In genomic region chr6:137271245-137272183, GRCh38 we compare ENCODE assay signal across 8 cellular contexts. TPM values are rescaled to one million over a fixed set of nuclear protein-coding genes. Genes with fewer than 3 reads are reported as not detected.
DNase-seq lines count a peak whose midpoint lies in the region; ATAC-seq and TF ChIP-seq lines count a peak whose summit lies in the region.

No MANE protein-coding gene starts in this region.

- H3K4me3 ChIP-seq in dorsolateral prefrontal cortex (no peak overlapping the region), mesendoderm (ENCODE audit: low read length) (no peak overlapping the region)

- H3K23ac ChIP-seq in mesendoderm (ENCODE audit: low read length) = no peak overlapping the region

- no peaks in the 10 kb centered on the region for H3K4me1 ChIP-seq in mesendoderm (ENCODE audit: control insufficient read depth, low read depth, low read length)

- no peaks in the 10 kb centered on the region for H3K79me2 ChIP-seq in mesendoderm (ENCODE audit: control insufficient read depth, insufficient read depth, low read length)

- no peak overlapping the region for H3K4ac ChIP-seq in mesendoderm (ENCODE audit: low read depth, low read length)

- no peaks in the 10 kb centered on the region for H3K27me3 Mint-ChIP-seq in activated T-cell treated with anti-CD3 and anti-CD28 coated beads, Interleukin-2, amount 50 U/mL, for 4 hours (ENCODE audit: low read depth)

- intact Hi-C loops in dorsolateral prefrontal cortex (cut with DNase I) = loop anchor here (1.0 to 5.0 kb wide), 4 partner anchors 144 to 370 kb away; no protein-coding TSS in a partner anchor

- H2BK120ac ChIP-seq in mesendoderm (ENCODE audit: low read depth, low read length) = no peak overlapping the region

- no peak overlapping the region for H3K4me3 Mint-ChIP-seq in activated T-cell treated with anti-CD3 and anti-CD28 coated beads, Interleukin-2, amount 50 U/mL, for 4 hours

- no peaks in the 10 kb centered on the region for H3K79me1 ChIP-seq in mesendoderm (ENCODE audit: low read length)

- no peaks in the 10 kb centered on the region for H3K36me3 ChIP-seq in mesendoderm (ENCODE audit: control insufficient read depth, insufficient read depth, low read length)

- H3K4me1 Mint-ChIP-seq in activated T-cell treated with anti-CD3 and anti-CD28 coated beads, Interleukin-2, amount 50 U/mL, for 4 hours (ENCODE audit: low read depth) = peaks cover 12% of the 10 kb centered on the region

- DNase-seq in NCI-H510A treated with DMSO at 0.1 percent for 48 hours (lab: John Stamatoyannopoulos, UW) (peak; percentile 35), NCI-H510A (lab: John Stamatoyannopoulos, UW) (no peak), OCI-M1 (lab: John Stamatoyannopoulos, UW) (peak; percentile 80), dorsolateral prefrontal cortex (no peak), mesendoderm (peak; percentile 72)
- DNase-seq in activated T-cell treated with anti-CD3 and anti-CD28 coated beads, Interleukin-2, amount 50 U/mL, for 4 hours = no peak

- no peak overlapping the region for H2AK5ac ChIP-seq in mesendoderm (ENCODE audit: low read length)

- TF ChIP-seq CTCF in dorsolateral prefrontal cortex (IDR thresholded peaks at IDR 0.05 in 54 of 56, conservative IDR thresholded peaks at IDR 0.05 in 2 of 56; ENCODE audit: low read depth in 1 of 56, partially characterized antibody in 56 of 56) = peak; percentile 71 to 97 (median 89)

- ATAC-seq in HG03442 (IDR thresholded peaks at IDR 0.05; ENCODE audit: unreplicated experiment) = peak; percentile 60
- no peak for ATAC-seq in GM18873 (IDR thresholded peaks at IDR 0.05; ENCODE audit: low FRiP score, unreplicated experiment)
- ATAC-seq in activated T-cell treated with anti-CD3 and anti-CD28 coated beads, Interleukin-2, amount 50 U/mL, for 4 hours = no peak

- no peaks in the 10 kb centered on the region for H3K9me3 Mint-ChIP-seq in activated T-cell treated with anti-CD3 and anti-CD28 coated beads, Interleukin-2, amount 50 U/mL, for 4 hours

- no peak overlapping the region for H3K4me2 ChIP-seq in mesendoderm (ENCODE audit: low read length)

- H3K56ac ChIP-seq in mesendoderm (ENCODE audit: low read length) = no peak overlapping the region

- H2BK5ac ChIP-seq in mesendoderm (ENCODE audit: low read length) = no peak overlapping the region

- no peak overlapping the region for H3K18ac ChIP-seq in mesendoderm (ENCODE audit: low read length)

- no peak overlapping the region for H3K9ac ChIP-seq in mesendoderm (ENCODE audit: low read length)

- no peak overlapping the region for H3K27ac ChIP-seq in dorsolateral prefrontal cortex
- no peak overlapping the region for H3K27ac ChIP-seq in mesendoderm (ENCODE audit: low read depth, low read length)

- no peak overlapping the region for H2BK15ac ChIP-seq in mesendoderm (replicated peaks; ENCODE audit: low read depth)

- H3K27me3 ChIP-seq in dorsolateral prefrontal cortex = peaks cover 0 to 4% (median 0%) of the 10 kb centered on the region in 45 donors
- H3K27me3 ChIP-seq in mesendoderm (ENCODE audit: insufficient read depth, low read length, poor library complexity) = no peaks in the 10 kb centered on the region

- no peak overlapping the region for H4K8ac ChIP-seq in mesendoderm (ENCODE audit: low read depth, low read length)

- WGBS in mesendoderm (ENCODE audit: extremely low coverage, insufficient coverage, low lambda C conversion rate) = no CpG with 5 or more reads among the region's 5 CpGs

- H3K36me3 Mint-ChIP-seq in activated T-cell treated with anti-CD3 and anti-CD28 coated beads, Interleukin-2, amount 50 U/mL, for 4 hours (ENCODE audit: insufficient read depth) = no peaks in the 10 kb centered on the region

- H4K5ac ChIP-seq in mesendoderm (ENCODE audit: low read length) = no peak overlapping the region

RNA-seq across cellular contexts. Expression of gene IFNGR1, which starts 52.3 kb away (rescaled TPM):
- total RNA-seq in dorsolateral prefrontal cortex = 10 to 100 TPM; 27.5 to 68.4 (median 46.0) TPM
- polyA plus RNA-seq in mesendoderm (2013, experiment 1 of 2) = 18.6 TPM
- 19.6 TPM for polyA plus RNA-seq in mesendoderm (2013, experiment 2 of 2)
- total RNA-seq in activated T-cell treated with anti-CD3 and anti-CD28 coated beads, Interleukin-2, amount 50 U/mL, for 4 hours = 10 to 100 TPM in 2 of 3 donors, 1 to 10 TPM in 1; 8.9 to 12.0 (median 11.9) TPM

Comparison
In these comparisons a context has a peak if more than half of its experiments do, and no peak if none do; other contexts are left out.
1. DNase-seq: peak in NCI-H510A treated with DMSO at 0.1 percent for 48 hours (single experiment), OCI-M1 (single experiment) and mesendoderm (single experiment); none in NCI-H510A (single experiment), dorsolateral prefrontal cortex (0 of 10) and activated T-cell treated with anti-CD3 and anti-CD28 coated beads, Interleukin-2, amount 50 U/mL, for 4 hours (single experiment).